1 cellular context compared by ENCODE assay signal in genomic region chr12:12803186-12803585, GRCh38.
A peak's percentile ranks its signal among the peaks of the same experiment; 100 is the strongest.
TF ChIP-seq lines count a peak whose summit lies in the region.

No MANE protein-coding gene starts in this region.

TF ChIP-seq in GM12878, 131 proteins besides CTCF, POLR2A, EP300 and RAD21 (continued from another document and continues in another):
- TF ChIP-seq PBX3 (IDR thresholded peaks at IDR 0.05; ENCODE audit: insufficient replicate concordance, low read depth, low read length), result no peak
- TF ChIP-seq E2F8 (IDR thresholded peaks at IDR 0.05; ENCODE audit: low read depth, partially characterized antibody), result no peak
- no peak for TF ChIP-seq TBL1XR1 (IDR thresholded peaks at IDR 0.05; ENCODE audit: low read depth, low read length)
- TF ChIP-seq CBX5 (IDR thresholded peaks at IDR 0.05; ENCODE audit: low read depth), result no peak
- TF ChIP-seq CUX1 (IDR thresholded peaks at IDR 0.05; ENCODE audit: insufficient replicate concordance, low read depth, low read length), result no peak
- no peak for TF ChIP-seq BCL3 (IDR thresholded peaks at IDR 0.05; ENCODE audit: borderline replicate concordance, insufficient read depth, low read depth, low read length, poor library complexity, severe bottlenecking)
- peak in 1 of 2 experiments; percentile 66; a peak in 2 of 4 replicates for TF ChIP-seq ETV6 (conservative IDR thresholded peaks at IDR 0.05 in 1 of 2, IDR thresholded peaks at IDR 0.05 in 1 of 2; ENCODE audit: borderline replicate concordance in 1 of 2, low read depth in 1 of 2)
- no peak for TF ChIP-seq ELK1 (IDR thresholded peaks at IDR 0.05; ENCODE audit: low read depth, low read length)
- TF ChIP-seq BHLHE40 (IDR thresholded peaks at IDR 0.05; ENCODE audit: borderline replicate concordance in 1 of 2, low read depth in 2 of 2, low read length in 1 of 2), result peak; percentile 45 to 78; a peak in 3 of 4 replicates
- no peak for TF ChIP-seq NRF1 (conservative IDR thresholded peaks at IDR 0.05; ENCODE audit: low read depth, low read length)
- no peak for TF ChIP-seq LARP7 (IDR thresholded peaks at IDR 0.05)
- TF ChIP-seq FOS (IDR thresholded peaks at IDR 0.05; ENCODE audit: borderline replicate concordance, extremely low read depth, insufficient read length), result no peak
- no peak for TF ChIP-seq RCOR1 (conservative IDR thresholded peaks at IDR 0.05; ENCODE audit: low read depth, low read length)
- TF ChIP-seq SP1 (IDR thresholded peaks at IDR 0.05; ENCODE audit: low read depth, low read length), result no peak
- no peak for TF ChIP-seq ASH2L (IDR thresholded peaks at IDR 0.05; ENCODE audit: borderline replicate concordance, low read depth)
- no peak for TF ChIP-seq KAT2A (conservative IDR thresholded peaks at IDR 0.05; ENCODE audit: control insufficient read depth, low read depth, low read length)
- no peak for TF ChIP-seq ZBED1 (IDR thresholded peaks at IDR 0.05; ENCODE audit: borderline replicate concordance)
- TF ChIP-seq E4F1 (IDR thresholded peaks at IDR 0.05; ENCODE audit: borderline replicate concordance, partially characterized antibody), result no peak
- TF ChIP-seq BCL11A (IDR thresholded peaks at IDR 0.05; ENCODE audit: low read depth, low read length), result no peak
- TF ChIP-seq NFXL1 (IDR thresholded peaks at IDR 0.05; ENCODE audit: borderline replicate concordance), result no peak
- TF ChIP-seq ZSCAN29 (IDR thresholded peaks at IDR 0.05), result no peak
- TF ChIP-seq CREM (IDR thresholded peaks at IDR 0.05; ENCODE audit: low read depth), result peak; percentile 24; the same call in 1 of the 2 replicates
- no peak for TF ChIP-seq ZNF274 (IDR thresholded peaks at IDR 0.05; ENCODE audit: insufficient read depth, insufficient read length)
- TF ChIP-seq DPF2 (IDR thresholded peaks at IDR 0.05), result peak; percentile 71
- TF ChIP-seq MTA2 (IDR thresholded peaks at IDR 0.05; ENCODE audit: low read depth), result 0 out of 2 replicates have a peak, but pooled peaks have one; percentile 49
- TF ChIP-seq SPI1 (IDR thresholded peaks at IDR 0.05; ENCODE audit: borderline replicate concordance, insufficient read depth, low read depth, low read length), result peak; percentile 60; the same call in 1 of the 2 replicates
- TF ChIP-seq MLLT1 (IDR thresholded peaks at IDR 0.05), result no peak
- TF ChIP-seq ZNF687 (IDR thresholded peaks at IDR 0.05), result 0 out of 2 replicates have a peak, but pooled peaks have one; percentile 37
- peak in 1 of 2 experiments; percentile 72; a peak in 3 of 4 replicates for TF ChIP-seq IKZF2 (IDR thresholded peaks at IDR 0.05)
- TF ChIP-seq NFIC (IDR thresholded peaks at IDR 0.05; ENCODE audit: low read depth, low read length), result no peak
- TF ChIP-seq NFYA (IDR thresholded peaks at IDR 0.05; ENCODE audit: borderline replicate concordance, low read depth, low read length), result no peak
- TF ChIP-seq SREBF2 (IDR thresholded peaks at IDR 0.05; ENCODE audit: low read length), result no peak
- no peak for TF ChIP-seq CBX3 (IDR thresholded peaks at IDR 0.05; ENCODE audit: borderline replicate concordance, low read depth)
- TF ChIP-seq TCF12 (IDR thresholded peaks at IDR 0.05; ENCODE audit: low read depth, low read length), result no peak
- TF ChIP-seq MEF2A (IDR thresholded peaks at IDR 0.05; ENCODE audit: insufficient read depth, low read depth, low read length), result no peak
